In genomic region chr17:17403899-17404576, GRCh38 we compare ENCODE assay signal across 8 cellular contexts.
A peak's percentile ranks its signal among the peaks of the same experiment; 100 is the strongest.
DNase-seq lines count a peak whose midpoint lies in the region; ATAC-seq lines count a peak whose summit lies in the region.

No MANE protein-coding gene starts in this region.

- H3K4me1 Mint-ChIP-seq in activated naive CD8-positive, alpha-beta T cell treated with anti-CD3 and anti-CD28 coated beads for 36 hours, result peaks cover 66% of the 10 kb centered on the region

- no peaks in the 10 kb centered on the region for H3K36me3 Mint-ChIP-seq in activated naive CD8-positive, alpha-beta T cell treated with anti-CD3 and anti-CD28 coated beads for 36 hours

- no peaks in the 10 kb centered on the region for H3K9me3 Mint-ChIP-seq in activated naive CD8-positive, alpha-beta T cell treated with anti-CD3 and anti-CD28 coated beads for 36 hours

- no peaks in the 10 kb centered on the region for H3K27me3 Mint-ChIP-seq in activated naive CD8-positive, alpha-beta T cell treated with anti-CD3 and anti-CD28 coated beads for 36 hours

- H3K4me3 Mint-ChIP-seq in activated naive CD8-positive, alpha-beta T cell treated with anti-CD3 and anti-CD28 coated beads for 36 hours, result no peak overlapping the region

- peak overlapping the region; percentile 75 for H3K27ac Mint-ChIP-seq in activated naive CD8-positive, alpha-beta T cell treated with anti-CD3 and anti-CD28 coated beads for 36 hours

- no peak for ATAC-seq in HG02938 (IDR thresholded peaks at IDR 0.05; ENCODE audit: unreplicated experiment)

- DNase-seq in NCI-H1092 treated with DMSO at 0.1 percent for 48 hours (lab: John Stamatoyannopoulos, UW), result peak; percentile 89
- peak; percentile 20 for DNase-seq in T follicular helper cell (ENCODE audit: low read depth)
- peak; percentile 39 for DNase-seq in activated naive CD8-positive, alpha-beta T cell treated with anti-CD3 and anti-CD28 coated beads for 36 hours
- peak; percentile 19 for DNase-seq in stimulated activated CD8-positive, alpha-beta memory T cell treated with anti-CD3 and anti-CD28 coated beads, Interleukin-12 subunit alpha, Interleukin-12 subunit beta, amount 100 ng/mL, for 4 hours (ENCODE audit: low read depth)
- no peak for DNase-seq in DMS114 treated with DMSO at 0.1 percent for 48 hours (lab: John Stamatoyannopoulos, UW; ENCODE audit: unreplicated experiment)
- DNase-seq in hepatic stellate cell (ENCODE audit: low spot score), result no peak
- no peak for DNase-seq in 8988T

Comparison
In these comparisons a context has a peak if more than half of its experiments do, and no peak if none do; other contexts are left out.
1. DNase-seq: peak in NCI-H1092 treated with DMSO at 0.1 percent for 48 hours (single experiment), T follicular helper cell (single experiment), activated naive CD8-positive, alpha-beta T cell treated with anti-CD3 and anti-CD28 coated beads for 36 hours (single experiment) and stimulated activated CD8-positive, alpha-beta memory T cell treated with anti-CD3 and anti-CD28 coated beads, Interleukin-12 subunit alpha, Interleukin-12 subunit beta, amount 100 ng/mL, for 4 hours (single experiment); none in DMS114 treated with DMSO at 0.1 percent for 48 hours (single experiment), hepatic stellate cell (single experiment) and 8988T (single experiment).